In the genomic region with DNA sequence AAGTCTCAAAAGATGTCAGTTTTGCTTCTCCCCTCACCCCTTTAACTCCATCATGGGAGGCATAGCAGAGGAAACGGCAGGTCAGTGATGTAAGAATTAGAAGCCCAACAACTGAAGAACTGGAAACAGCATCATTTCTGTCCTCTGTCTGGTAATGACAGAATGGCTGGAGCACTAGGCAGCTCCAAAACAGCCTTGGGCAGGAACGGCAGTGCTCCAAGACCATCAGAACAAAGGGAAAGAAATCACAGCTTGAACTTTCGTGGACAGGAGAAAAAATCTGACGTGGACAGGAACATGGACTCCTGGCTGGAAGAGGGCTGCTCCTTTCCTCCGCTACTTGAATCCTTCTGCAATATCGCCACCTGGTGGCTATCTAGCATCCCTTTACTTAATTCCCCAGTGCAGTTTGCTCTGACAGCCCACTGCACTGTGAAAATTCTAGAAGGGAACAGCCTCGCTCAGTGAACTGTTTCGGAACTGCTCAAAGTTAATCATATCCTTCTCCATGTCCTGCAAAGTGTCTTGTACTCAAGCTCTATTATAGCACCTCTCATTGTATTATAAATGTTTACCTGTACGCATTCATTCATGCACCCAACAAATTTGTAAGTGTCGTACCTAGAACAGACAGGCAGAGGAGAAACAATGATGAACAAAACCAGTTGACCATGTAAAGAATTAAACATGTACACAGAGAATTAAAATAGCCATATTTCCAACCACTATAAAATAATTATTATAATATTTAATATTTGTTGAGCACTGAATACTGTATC, we compare ENCODE assay signal across 1 cellular context.
TF ChIP-seq lines count a peak whose summit lies in the region.

No MANE protein-coding gene starts in this region.

TF ChIP-seq in GM12878, 131 proteins besides CTCF, POLR2A, EP300 and RAD21:
- TF ChIP-seq BMI1 (IDR thresholded peaks at IDR 0.05; ENCODE audit: borderline replicate concordance) (no peak), GABPA (IDR thresholded peaks at IDR 0.05; ENCODE audit: low read depth) (no peak), ZNF217 (IDR thresholded peaks at IDR 0.05) (no peak), SMC3 (IDR thresholded peaks at IDR 0.05; ENCODE audit: borderline replicate concordance, low read length) (peak; percentile 82), YY1 (IDR thresholded peaks at IDR 0.05; ENCODE audit: low read depth, low read length) (peak; percentile 65; the same call in 1 of the 2 replicates)
